7 cellular contexts compared by ENCODE assay signal in genomic region chr1:235971020-235971419, GRCh38.
A peak's percentile ranks its signal among the peaks of the same experiment; 100 is the strongest.
DNase-seq lines count a peak whose midpoint lies in the region; ATAC-seq and TF ChIP-seq lines count a peak whose summit lies in the region.

No MANE protein-coding gene starts in this region.

- CTCF ChIA-PET in T-cell (lab: Charles Lee), result interaction anchor here (0.6 to 2.8 kb wide), 40 partner anchors 9 to 1591 kb away, joined by 3 to 44 read pairs (median 6); partner anchors contain the start of gene LYST (in 2 of the 2)

- POLR2A ChIA-PET in T-cell (lab: Charles Lee), result interaction anchor here in 1 of 2 donors (1.3 kb wide), 1 partner anchor 105 kb away, joined by 13 read pairs; the partner anchor contains the start of gene LYST

- H3K9me3 Mint-ChIP-seq in HFFc6 (no peaks in the 10 kb centered on the region), T-cell (no peaks in the 10 kb centered on the region), immature natural killer cell (no peaks in the 10 kb centered on the region)
- H3K9me3 Mint-ChIP-seq in stimulated activated memory B cell treated with anti-CD40 and anti-IgM and Interleukin-4, amounts not matched to agents 10 μg/mL and 1 μg/mL and 100 μg/mL, for 72 hours, result peaks cover 7% of the 10 kb centered on the region
- H3K9me3 Mint-ChIP-seq in T-helper 2 cell treated with Interferon-gamma antibody and Interleukin-4, amounts not matched to agents 5 μg/mL and 100 μg/mL, for 36 hours, result no peaks in the 10 kb centered on the region

- peaks cover 18% of the 10 kb centered on the region for H3K36me3 Mint-ChIP-seq in HFFc6 (ENCODE audit: low read depth)
- H3K36me3 Mint-ChIP-seq in T-cell, result no peaks in the 10 kb centered on the region
- no peaks in the 10 kb centered on the region for H3K36me3 Mint-ChIP-seq in immature natural killer cell
- no peaks in the 10 kb centered on the region for H3K36me3 Mint-ChIP-seq in stimulated activated memory B cell treated with anti-CD40 and anti-IgM and Interleukin-4, amounts not matched to agents 10 μg/mL and 1 μg/mL and 100 μg/mL, for 72 hours
- no peaks in the 10 kb centered on the region for H3K36me3 Mint-ChIP-seq in T-helper 2 cell treated with Interferon-gamma antibody and Interleukin-4, amounts not matched to agents 5 μg/mL and 100 μg/mL, for 36 hours (ENCODE audit: low read depth)

- DNase-seq in HFFc6 (no peak), T-cell (no peak), immature natural killer cell (no peak), NCI-H1694 treated with DMSO at 0.1 percent for 48 hours (lab: John Stamatoyannopoulos, UW) (no peak)
- no peak for DNase-seq in stimulated activated CD4-positive, alpha-beta T cell treated with anti-CD3 and anti-CD28 coated beads, Interleukin-4, amount 100 ng/mL, for 24 hours
- DNase-seq in T-helper 2 cell treated with Interferon-gamma antibody and Interleukin-4, amounts not matched to agents 5 μg/mL and 100 μg/mL, for 36 hours (ENCODE audit: low spot score), result no peak

- peak overlapping the region; percentile 97 for H3K27ac Mint-ChIP-seq in HFFc6
- H3K27ac Mint-ChIP-seq in T-cell, result peak overlapping the region; percentile 76 to 96
- peak overlapping the region in 4 of 6 donors; percentile 20 to 82 (median 66) for H3K27ac Mint-ChIP-seq in immature natural killer cell
- peak overlapping the region; percentile 99 for H3K27ac Mint-ChIP-seq in stimulated activated memory B cell treated with anti-CD40 and anti-IgM and Interleukin-4, amounts not matched to agents 10 μg/mL and 1 μg/mL and 100 μg/mL, for 72 hours
- no peak overlapping the region for H3K27ac Mint-ChIP-seq in T-helper 2 cell treated with Interferon-gamma antibody and Interleukin-4, amounts not matched to agents 5 μg/mL and 100 μg/mL, for 36 hours

- H3K4me3 Mint-ChIP-seq in HFFc6 (peak overlapping the region; percentile 86), T-cell (peak overlapping the region in 1 of 3 donors; percentile 79), immature natural killer cell (peak overlapping the region in 1 of 5 donors; percentile 87)
- no peak overlapping the region for H3K4me3 Mint-ChIP-seq in stimulated activated memory B cell treated with anti-CD40 and anti-IgM and Interleukin-4, amounts not matched to agents 10 μg/mL and 1 μg/mL and 100 μg/mL, for 72 hours
- no peak overlapping the region for H3K4me3 Mint-ChIP-seq in T-helper 2 cell treated with Interferon-gamma antibody and Interleukin-4, amounts not matched to agents 5 μg/mL and 100 μg/mL, for 36 hours

- H3K27me3 Mint-ChIP-seq in HFFc6 (ENCODE audit: insufficient read depth), result no peaks in the 10 kb centered on the region; the same call in 1 of the 2 replicates
- no peaks in the 10 kb centered on the region for H3K27me3 Mint-ChIP-seq in T-cell
- peaks cover 0 to 5% (median 0%) of the 10 kb centered on the region in 3 donors for H3K27me3 Mint-ChIP-seq in immature natural killer cell (ENCODE audit: low read depth in 3 of 3)
- no peaks in the 10 kb centered on the region for H3K27me3 Mint-ChIP-seq in stimulated activated memory B cell treated with anti-CD40 and anti-IgM and Interleukin-4, amounts not matched to agents 10 μg/mL and 1 μg/mL and 100 μg/mL, for 72 hours
- H3K27me3 Mint-ChIP-seq in T-helper 2 cell treated with Interferon-gamma antibody and Interleukin-4, amounts not matched to agents 5 μg/mL and 100 μg/mL, for 36 hours (ENCODE audit: low read depth), result peaks cover 10% of the 10 kb centered on the region

- H3K4me1 Mint-ChIP-seq in HFFc6 (ENCODE audit: low read depth) (peaks cover 47% of the 10 kb centered on the region), T-cell (peaks cover 15 to 21% (median 17%) of the 10 kb centered on the region in 3 donors), immature natural killer cell (peaks cover 12 to 19% of the 10 kb centered on the region in 2 donors)
- H3K4me1 Mint-ChIP-seq in stimulated activated memory B cell treated with anti-CD40 and anti-IgM and Interleukin-4, amounts not matched to agents 10 μg/mL and 1 μg/mL and 100 μg/mL, for 72 hours, result peaks cover 22% of the 10 kb centered on the region
- peaks cover 20% of the 10 kb centered on the region for H3K4me1 Mint-ChIP-seq in T-helper 2 cell treated with Interferon-gamma antibody and Interleukin-4, amounts not matched to agents 5 μg/mL and 100 μg/mL, for 36 hours (ENCODE audit: low read depth)

- TF ChIP-seq CTCF in HFFc6 (IDR thresholded peaks at IDR 0.05), result no peak

- ATAC-seq in T-cell (replicated peaks in 1 of 4), result no peak
- ATAC-seq in stimulated activated memory B cell treated with anti-CD40 and anti-IgM and Interleukin-4, amounts not matched to agents 10 μg/mL and 1 μg/mL and 100 μg/mL, for 72 hours, result no peak
